1 cellular context compared by ENCODE assay signal in the genomic region with DNA sequence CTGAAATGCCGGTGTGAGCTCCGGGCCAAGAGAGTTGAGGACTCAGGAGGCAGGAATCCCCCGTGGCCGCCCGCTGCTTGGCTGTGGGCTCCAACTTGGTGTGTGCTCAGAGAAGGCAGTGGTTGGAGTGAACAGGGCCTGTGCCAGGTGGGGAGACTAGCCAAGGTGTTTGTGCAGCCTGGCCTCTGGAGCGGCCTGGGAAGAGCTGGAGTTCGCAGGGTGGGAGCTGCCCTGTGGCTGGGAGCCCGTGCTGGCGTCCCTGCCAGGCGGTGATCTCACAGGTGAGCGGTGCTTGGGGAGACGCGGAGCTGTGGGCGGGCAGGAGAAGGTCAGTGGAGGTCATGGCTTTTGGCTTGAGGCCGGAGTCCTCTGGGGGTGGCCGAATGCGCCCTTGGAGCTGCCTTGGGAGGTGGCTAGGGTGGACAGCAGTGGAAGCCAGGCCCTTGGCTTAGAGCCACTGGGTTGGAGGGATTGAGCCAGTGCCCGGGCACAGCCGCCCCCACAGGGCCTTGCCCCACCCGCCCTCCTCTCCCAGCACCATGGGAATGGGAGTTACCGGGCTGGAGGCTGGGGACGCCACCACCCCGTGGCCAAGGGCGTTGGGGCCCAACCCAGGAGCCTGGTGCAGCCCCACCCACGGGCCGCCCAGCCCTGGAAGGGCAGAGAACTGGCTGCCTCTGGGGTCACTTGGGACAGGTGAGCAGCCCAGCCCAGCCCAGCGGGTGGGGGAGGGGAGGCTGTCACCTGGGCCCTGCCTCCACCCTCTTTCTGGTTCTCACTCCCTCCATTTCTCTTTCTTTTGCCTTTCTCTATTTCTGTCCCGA.
TF ChIP-seq lines count a peak whose summit lies in the region.

No MANE protein-coding gene starts in this region.

TF ChIP-seq in K562, 482 proteins besides CTCF, POLR2A, EP300 and RAD21 (continued from another document):
- TF ChIP-seq, protein P1, sequence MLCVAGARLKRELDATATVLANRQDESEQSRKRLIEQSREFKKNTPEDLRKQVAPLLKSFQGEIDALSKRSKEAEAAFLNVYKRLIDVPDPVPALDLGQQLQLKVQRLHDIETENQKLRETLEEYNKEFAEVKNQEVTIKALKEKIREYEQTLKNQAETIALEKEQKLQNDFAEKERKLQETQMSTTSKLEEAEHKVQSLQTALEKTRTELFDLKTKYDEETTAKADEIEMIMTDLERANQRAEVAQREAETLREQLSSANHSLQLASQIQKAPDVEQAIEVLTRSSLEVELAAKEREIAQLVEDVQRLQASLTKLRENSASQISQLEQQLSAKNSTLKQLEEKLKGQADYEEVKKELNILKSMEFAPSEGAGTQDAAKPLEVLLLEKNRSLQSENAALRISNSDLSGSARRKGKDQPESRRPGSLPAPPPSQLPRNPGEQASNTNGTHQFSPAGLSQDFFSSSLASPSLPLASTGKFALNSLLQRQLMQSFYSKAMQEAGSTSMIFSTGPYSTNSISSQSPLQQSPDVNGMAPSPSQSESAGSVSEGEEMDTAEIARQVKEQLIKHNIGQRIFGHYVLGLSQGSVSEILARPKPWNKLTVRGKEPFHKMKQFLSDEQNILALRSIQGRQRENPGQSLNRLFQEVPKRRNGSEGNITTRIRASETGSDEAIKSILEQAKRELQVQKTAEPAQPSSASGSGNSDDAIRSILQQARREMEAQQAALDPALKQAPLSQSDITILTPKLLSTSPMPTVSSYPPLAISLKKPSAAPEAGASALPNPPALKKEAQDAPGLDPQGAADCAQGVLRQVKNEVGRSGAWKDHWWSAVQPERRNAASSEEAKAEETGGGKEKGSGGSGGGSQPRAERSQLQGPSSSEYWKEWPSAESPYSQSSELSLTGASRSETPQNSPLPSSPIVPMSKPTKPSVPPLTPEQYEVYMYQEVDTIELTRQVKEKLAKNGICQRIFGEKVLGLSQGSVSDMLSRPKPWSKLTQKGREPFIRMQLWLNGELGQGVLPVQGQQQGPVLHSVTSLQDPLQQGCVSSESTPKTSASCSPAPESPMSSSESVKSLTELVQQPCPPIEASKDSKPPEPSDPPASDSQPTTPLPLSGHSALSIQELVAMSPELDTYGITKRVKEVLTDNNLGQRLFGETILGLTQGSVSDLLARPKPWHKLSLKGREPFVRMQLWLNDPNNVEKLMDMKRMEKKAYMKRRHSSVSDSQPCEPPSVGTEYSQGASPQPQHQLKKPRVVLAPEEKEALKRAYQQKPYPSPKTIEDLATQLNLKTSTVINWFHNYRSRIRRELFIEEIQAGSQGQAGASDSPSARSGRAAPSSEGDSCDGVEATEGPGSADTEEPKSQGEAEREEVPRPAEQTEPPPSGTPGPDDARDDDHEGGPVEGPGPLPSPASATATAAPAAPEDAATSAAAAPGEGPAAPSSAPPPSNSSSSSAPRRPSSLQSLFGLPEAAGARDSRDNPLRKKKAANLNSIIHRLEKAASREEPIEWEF (CRISPR knock-in tag; IDR thresholded peaks at IDR 0.05), result no peak
- peak; percentile 23 for TF ChIP-seq KDM5B (IDR thresholded peaks at IDR 0.05; ENCODE audit: insufficient replicate concordance, low read depth, low read length)
